Comparison of ENCODE assay signal across 21 cellular contexts in genomic region chr1:193927550-193927949, GRCh38.
DNase-seq lines count a peak whose midpoint lies in the region; ATAC-seq and TF ChIP-seq lines count a peak whose summit lies in the region.
"Had no signal": no experiment of that assay in that cellular context is flagged by ENCODE, and none has a peak within 500 bp of the region (broad histone marks: within the 10 kb centered on the region; RNA-seq: fewer than 3 reads in every experiment).

No MANE protein-coding gene starts in this region.

- peaks cover 36% of the 10 kb centered on the region for H3K36me3 Mint-ChIP-seq in GM23338 (ENCODE audit: low read depth)

- DNase-seq in DMS53 (lab: John Stamatoyannopoulos, UW) (peak; percentile 54), DMS53 treated with DMSO at 0.1 percent for 48 hours (lab: John Stamatoyannopoulos, UW; ENCODE audit: unreplicated experiment) (no peak), GM23338 (ENCODE audit: low spot score) (peak; percentile 71), OCI-M1 (lab: John Stamatoyannopoulos, UW) (peak; percentile 46), iPS DF 19.7 (ENCODE audit: low read depth, low spot score) (peak; percentile 33), NCI-H1436 treated with DMSO at 0.1 percent for 48 hours (lab: John Stamatoyannopoulos, UW) (no peak)
- DNase-seq in activated CD8-positive, alpha-beta memory T cell treated with anti-CD3 and anti-CD28 coated beads, Interleukin-2, amount 50 U/mL, for 48 hours, result no peak
- DNase-seq: 8988T; EL; IMR-90; Kasumi-1; NCI-H1417; NCI-H2029; NCI-H524; NK-92 treated with Interleukin-12 subunit alpha and Interleukin-12 subunit beta, amount 100 ng/mL, for 24 hours; SHP77; SK-N-SH; T-helper 1 cell had no signal

- H3K9me3 Mint-ChIP-seq in GM23338, result peaks cover 40% of the 10 kb centered on the region

- no peaks in the 10 kb centered on the region; the same call in 1 of the 2 replicates for H3K9me2 ChIP-seq in GM23338 (ENCODE audit: insufficient read depth)
- H3K9me2 ChIP-seq: SK-N-SH had no signal

- H3K27me3 Mint-ChIP-seq in GM23338 (ENCODE audit: insufficient read depth, low read depth, poor library complexity), result no peaks in the 10 kb centered on the region

- H3K4me3 ChIP-seq in GM23338, result no peak overlapping the region
- H3K4me3 ChIP-seq: BLaER1 treated with 17β-estradiol and CSF1 and Interleukin-3, amounts not matched to agents 10 nM and 100 nM had no signal

- H2AFZ ChIP-seq in GM23338, result no peak overlapping the region

- peaks cover 9% of the 10 kb centered on the region; the same call in 1 of the 2 replicates for H3K36me3 ChIP-seq in GM23338 (ENCODE audit: insufficient read depth)
- H3K36me3 ChIP-seq: BLaER1 treated with 17β-estradiol and CSF1 and Interleukin-3, amounts not matched to agents 10 nM and 100 nM had no signal

- no peak overlapping the region for H3K27ac Mint-ChIP-seq in GM23338

- H3K27ac ChIP-seq in GM23338 (ENCODE audit: low read depth), result no peak overlapping the region
- H3K27ac ChIP-seq: BLaER1 treated with 17β-estradiol and CSF1 and Interleukin-3, amounts not matched to agents 10 nM and 100 nM had no signal

- no peaks in the 10 kb centered on the region for H3F3A ChIP-seq in GM23338 (replicated peaks; ENCODE audit: low read depth)

- H4K20me1 ChIP-seq in GM23338 (replicated peaks; ENCODE audit: insufficient read depth), result no peaks in the 10 kb centered on the region
- H4K20me1 ChIP-seq: BLaER1 treated with 17β-estradiol and CSF1 and Interleukin-3, amounts not matched to agents 10 nM and 100 nM had no signal

- H3K4me2 ChIP-seq in GM23338, result no peak overlapping the region
- H3K4me2 ChIP-seq: BLaER1 treated with 17β-estradiol and CSF1 and Interleukin-3, amounts not matched to agents 10 nM and 100 nM; SK-N-SH had no signal

- no peak overlapping the region for H3K4me3 Mint-ChIP-seq in GM23338

- H3K79me2 ChIP-seq in GM23338 (replicated peaks; ENCODE audit: insufficient read depth), result no peaks in the 10 kb centered on the region

- H3K4me1 Mint-ChIP-seq in GM23338, result peaks cover 16% of the 10 kb centered on the region

- ATAC-seq in GM23338 (no peak), SK-N-SH treated with all-trans-retinoic acid at 6 μM for 48 hours (no peak)
- ATAC-seq: Panc1 had no signal

- H3K27me3 ChIP-seq in GM23338 (ENCODE audit: insufficient read depth), result no peaks in the 10 kb centered on the region
- H3K27me3 ChIP-seq: BLaER1 treated with 17β-estradiol and CSF1 and Interleukin-3, amounts not matched to agents 10 nM and 100 nM had no signal

- TF ChIP-seq CTCF in GM23338 (conservative IDR thresholded peaks at IDR 0.05; ENCODE audit: low read depth in 2 of 2), result no peak

- peaks cover 19% of the 10 kb centered on the region for H3K4me1 ChIP-seq in GM23338 (ENCODE audit: insufficient read depth)
- H3K4me1 ChIP-seq: BLaER1 treated with 17β-estradiol and CSF1 and Interleukin-3, amounts not matched to agents 10 nM and 100 nM had no signal

TF ChIP-seq in GM23338, 12 proteins besides CTCF, POLR2A, EP300 and RAD21 (continues in another document):
- TF ChIP-seq STAT1 (IDR thresholded peaks at IDR 0.05; ENCODE audit: unreplicated experiment) (no peak), EZH2 (IDR thresholded peaks at IDR 0.05; ENCODE audit: low read depth, unreplicated experiment) (no peak), CREB1 (CRISPR knock-in tag; IDR thresholded peaks at IDR 0.05; ENCODE audit: low read depth) (no peak), JUNB (IDR thresholded peaks at IDR 0.05; ENCODE audit: unreplicated experiment) (no peak), ZNF331 (CRISPR knock-in tag; IDR thresholded peaks at IDR 0.05; ENCODE audit: low read depth) (no peak), REST (IDR thresholded peaks at IDR 0.05; ENCODE audit: unreplicated experiment) (no peak), POLR2AphosphoS5 (IDR thresholded peaks at IDR 0.05; ENCODE audit: low read depth) (no peak)

TF ChIP-seq in SK-N-SH treated with all-trans-retinoic acid at 6 μM for 48 hours, 23 proteins besides CTCF, POLR2A, EP300 and RAD21:
- no peak for TF ChIP-seq ZNF8 (CRISPR knock-in tag; IDR thresholded peaks at IDR 0.05)
- TF ChIP-seq, protein P1, sequence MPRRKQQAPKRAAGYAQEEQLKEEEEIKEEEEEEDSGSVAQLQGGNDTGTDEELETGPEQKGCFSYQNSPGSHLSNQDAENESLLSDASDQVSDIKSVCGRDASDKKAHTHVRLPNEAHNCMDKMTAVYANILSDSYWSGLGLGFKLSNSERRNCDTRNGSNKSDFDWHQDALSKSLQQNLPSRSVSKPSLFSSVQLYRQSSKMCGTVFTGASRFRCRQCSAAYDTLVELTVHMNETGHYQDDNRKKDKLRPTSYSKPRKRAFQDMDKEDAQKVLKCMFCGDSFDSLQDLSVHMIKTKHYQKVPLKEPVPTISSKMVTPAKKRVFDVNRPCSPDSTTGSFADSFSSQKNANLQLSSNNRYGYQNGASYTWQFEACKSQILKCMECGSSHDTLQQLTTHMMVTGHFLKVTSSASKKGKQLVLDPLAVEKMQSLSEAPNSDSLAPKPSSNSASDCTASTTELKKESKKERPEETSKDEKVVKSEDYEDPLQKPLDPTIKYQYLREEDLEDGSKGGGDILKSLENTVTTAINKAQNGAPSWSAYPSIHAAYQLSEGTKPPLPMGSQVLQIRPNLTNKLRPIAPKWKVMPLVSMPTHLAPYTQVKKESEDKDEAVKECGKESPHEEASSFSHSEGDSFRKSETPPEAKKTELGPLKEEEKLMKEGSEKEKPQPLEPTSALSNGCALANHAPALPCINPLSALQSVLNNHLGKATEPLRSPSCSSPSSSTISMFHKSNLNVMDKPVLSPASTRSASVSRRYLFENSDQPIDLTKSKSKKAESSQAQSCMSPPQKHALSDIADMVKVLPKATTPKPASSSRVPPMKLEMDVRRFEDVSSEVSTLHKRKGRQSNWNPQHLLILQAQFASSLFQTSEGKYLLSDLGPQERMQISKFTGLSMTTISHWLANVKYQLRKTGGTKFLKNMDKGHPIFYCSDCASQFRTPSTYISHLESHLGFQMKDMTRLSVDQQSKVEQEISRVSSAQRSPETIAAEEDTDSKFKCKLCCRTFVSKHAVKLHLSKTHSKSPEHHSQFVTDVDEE (CRISPR knock-in tag; IDR thresholded peaks at IDR 0.05), result no peak
- no peak for TF ChIP-seq ZNF70 (CRISPR knock-in tag; IDR thresholded peaks at IDR 0.05)

Comparison
In these comparisons a context has a peak if more than half of its experiments do, and no peak if none do; other contexts are left out.
1. DNase-seq: peak in DMS53 (single experiment), GM23338 (single experiment), OCI-M1 (single experiment) and iPS DF 19.7 (single experiment); none in DMS53 treated with DMSO at 0.1 percent for 48 hours (single experiment), NCI-H1436 treated with DMSO at 0.1 percent for 48 hours (single experiment) and activated CD8-positive, alpha-beta memory T cell treated with anti-CD3 and anti-CD28 coated beads, Interleukin-2, amount 50 U/mL, for 48 hours (single experiment).